ENCODE assay signal across 9 cellular contexts in genomic region chr17:29376667-29377268, GRCh38. TPM values are rescaled to one million over a fixed set of nuclear protein-coding genes. Genes with fewer than 3 reads are reported as not detected.
A peak's percentile ranks its signal among the peaks of the same experiment; 100 is the strongest.
DNase-seq lines count a peak whose midpoint lies in the region; ATAC-seq, FAIRE-seq and TF ChIP-seq lines count a peak whose summit lies in the region.
"Had no signal": no experiment of that assay in that cellular context is flagged by ENCODE, and none has a peak within 500 bp of the region (broad histone marks: within the 10 kb centered on the region; RNA-seq: fewer than 3 reads in every experiment).

No MANE protein-coding gene starts in this region.

- H3K4me3 ChIP-seq in BE2C (ENCODE audit: low read depth, low read length) (no peak overlapping the region), endothelial cell of umbilical vein (replicated peaks in 1 of 3; ENCODE audit: insufficient read depth in 1 of 3, low read depth in 1 of 3, low read length in 3 of 3) (no peak overlapping the region), ascending aorta (no peak overlapping the region)

- no peaks in the 10 kb centered on the region for H3K9me1 ChIP-seq in endothelial cell of umbilical vein (replicated peaks; ENCODE audit: control insufficient read depth, extremely low read depth, insufficient read depth, low read length)

- DNase-seq in BE2C, result peak; percentile 24
- peak; percentile 96 for DNase-seq in NCI-H82 treated with DMSO at 0.1 percent for 48 hours (lab: John Stamatoyannopoulos, UW; ENCODE audit: unreplicated experiment)
- no peak for DNase-seq in endothelial cell of umbilical vein (ENCODE audit: low read depth, low spot score)
- DNase-seq in mucosa of gallbladder (ENCODE audit: low spot score), result peak; percentile 50
- DNase-seq in stimulated activated naive B cell treated with anti-CD40 and anti-IgM and Interleukin-4, amounts not matched to agents 10 μg/mL and 1 μg/mL and 100 μg/mL, for 72 hours, result no peak
- DNase-seq in NAMALWA (ENCODE audit: low spot score), result no peak
- DNase-seq in naive thymus-derived CD8-positive, alpha-beta T cell, result no peak
- DNase-seq in ascending aorta (ENCODE audit: low spot score in 2 of 2), result no peak

- intact Hi-C loops in endothelial cell of umbilical vein (cut with micrococcal nuclease) (loop anchor here (10.0 kb wide), 1 partner anchor 718 kb away; no protein-coding TSS in a partner anchor), ascending aorta (cut with DNase I) (no loop called here)

- no peak overlapping the region for H3K4me3 Mint-ChIP-seq in stimulated activated naive B cell treated with anti-CD40 and anti-IgM and Interleukin-4, amounts not matched to agents 10 μg/mL and 1 μg/mL and 100 μg/mL, for 72 hours
- no peak overlapping the region for H3K4me3 Mint-ChIP-seq in naive thymus-derived CD8-positive, alpha-beta T cell
- H3K4me3 Mint-ChIP-seq: central memory CD8-positive, alpha-beta T cell had no signal

- H3K27me3 ChIP-seq in BE2C, result no peaks in the 10 kb centered on the region
- H3K27me3 ChIP-seq in endothelial cell of umbilical vein (ENCODE audit: control insufficient read depth in 2 of 2, insufficient read depth in 2 of 2, low read length in 2 of 2), result peaks cover 0 to 3% of the 10 kb centered on the region in 2 experiments
- no peaks in the 10 kb centered on the region for H3K27me3 ChIP-seq in ascending aorta

- no peak overlapping the region for H3K27ac Mint-ChIP-seq in stimulated activated naive B cell treated with anti-CD40 and anti-IgM and Interleukin-4, amounts not matched to agents 10 μg/mL and 1 μg/mL and 100 μg/mL, for 72 hours
- no peak overlapping the region for H3K27ac Mint-ChIP-seq in naive thymus-derived CD8-positive, alpha-beta T cell

- H2AFZ ChIP-seq in endothelial cell of umbilical vein (ENCODE audit: low read depth, low read length), result no peak overlapping the region

- BruUV-seq in endothelial cell of umbilical vein (replicated peaks; lab: Mats Ljungman, UMichigan), result no TSS peak

- ATAC-seq in stimulated activated naive B cell treated with anti-CD40 and anti-IgM and Interleukin-4, amounts not matched to agents 10 μg/mL and 1 μg/mL and 100 μg/mL, for 72 hours (replicated peaks), result no peak
- ATAC-seq in naive thymus-derived CD8-positive, alpha-beta T cell, result no peak

- H3K4me1 Mint-ChIP-seq in stimulated activated naive B cell treated with anti-CD40 and anti-IgM and Interleukin-4, amounts not matched to agents 10 μg/mL and 1 μg/mL and 100 μg/mL, for 72 hours, result no peaks in the 10 kb centered on the region
- peaks cover 0 to 3% (median 0%) of the 10 kb centered on the region in 4 donors for H3K4me1 Mint-ChIP-seq in naive thymus-derived CD8-positive, alpha-beta T cell
- H3K4me1 Mint-ChIP-seq: central memory CD8-positive, alpha-beta T cell had no signal

- no peaks in the 10 kb centered on the region for H3K36me3 Mint-ChIP-seq in stimulated activated naive B cell treated with anti-CD40 and anti-IgM and Interleukin-4, amounts not matched to agents 10 μg/mL and 1 μg/mL and 100 μg/mL, for 72 hours
- H3K36me3 Mint-ChIP-seq in naive thymus-derived CD8-positive, alpha-beta T cell, result no peaks in the 10 kb centered on the region

- H3K9ac ChIP-seq in endothelial cell of umbilical vein (replicated peaks; ENCODE audit: extremely low read depth, insufficient read depth, low read length), result no peak overlapping the region

- H3K79me2 ChIP-seq in endothelial cell of umbilical vein (ENCODE audit: control insufficient read depth, insufficient read depth, low read length), result no peaks in the 10 kb centered on the region

- H4K20me1 ChIP-seq in endothelial cell of umbilical vein (replicated peaks; ENCODE audit: control insufficient read depth, extremely low read depth, insufficient read depth, low read length), result no peaks in the 10 kb centered on the region

- TF ChIP-seq CTCF in BE2C (IDR thresholded peaks at IDR 0.05; ENCODE audit: low read depth, low read length), result no peak
- TF ChIP-seq CTCF in endothelial cell of umbilical vein (IDR thresholded peaks at IDR 0.05; ENCODE audit: extremely low read depth in 1 of 2, insufficient read depth in 1 of 2, low read depth in 1 of 2, low read length in 2 of 2), result no peak
- no peak for TF ChIP-seq CTCF in ascending aorta (IDR thresholded peaks at IDR 0.05)

- H3K4me2 ChIP-seq in endothelial cell of umbilical vein (ENCODE audit: insufficient read depth, low read length), result no peak overlapping the region

- no peaks in the 10 kb centered on the region for H3K9me3 Mint-ChIP-seq in stimulated activated naive B cell treated with anti-CD40 and anti-IgM and Interleukin-4, amounts not matched to agents 10 μg/mL and 1 μg/mL and 100 μg/mL, for 72 hours
- H3K9me3 Mint-ChIP-seq in naive thymus-derived CD8-positive, alpha-beta T cell, result no peaks in the 10 kb centered on the region
- H3K9me3 Mint-ChIP-seq: central memory CD8-positive, alpha-beta T cell had no signal

- H3K27ac ChIP-seq in endothelial cell of umbilical vein (ENCODE audit: insufficient read depth, low read depth, low read length) (no peak overlapping the region), ascending aorta (no peak overlapping the region)

- dilution Hi-C loops in endothelial cell of umbilical vein (cut with MboI; ENCODE audit: extremely low pct_ligation_motif_present, low sequenced_read_pairs), result no loop called here

- TF ChIP-seq POLR2A in endothelial cell of umbilical vein (IDR thresholded peaks at IDR 0.05; ENCODE audit: low read depth, low read length), result no peak

- no peaks in the 10 kb centered on the region for H3K4me1 ChIP-seq in BE2C
- peaks cover 6% of the 10 kb centered on the region for H3K4me1 ChIP-seq in endothelial cell of umbilical vein (ENCODE audit: control insufficient read depth, extremely low read depth, insufficient read depth, low read length)
- H3K4me1 ChIP-seq in ascending aorta, result no peaks in the 10 kb centered on the region

- peak; percentile 38 for FAIRE-seq in endothelial cell of umbilical vein (lab: Jason Lieb, UNC)

- H3K36me3 ChIP-seq in BE2C (no peaks in the 10 kb centered on the region), endothelial cell of umbilical vein (ENCODE audit: control insufficient read depth in 2 of 2, extremely low read depth in 1 of 2, insufficient read depth in 2 of 2, low read length in 2 of 2) (no peaks in the 10 kb centered on the region), ascending aorta (no peaks in the 10 kb centered on the region)

- POLR2A ChIA-PET in endothelial cell of umbilical vein (lab: Charles Lee), result no interaction called here
- POLR2A ChIA-PET in naive thymus-derived CD8-positive, alpha-beta T cell (lab: Charles Lee), result no interaction called here

- H3K9me3 ChIP-seq in BE2C (no peaks in the 10 kb centered on the region), endothelial cell of umbilical vein (replicated peaks; ENCODE audit: control insufficient read depth, insufficient read depth, low read length) (no peaks in the 10 kb centered on the region), ascending aorta (no peaks in the 10 kb centered on the region)

- CTCF ChIA-PET in endothelial cell of umbilical vein (lab: Charles Lee), result interaction anchor here (0.7 to 1.9 kb wide), 5 partner anchors 12 to 196 kb away, joined by 3 to 6 read pairs (median 3); no protein-coding TSS in a partner anchor

- H3K27me3 Mint-ChIP-seq in stimulated activated naive B cell treated with anti-CD40 and anti-IgM and Interleukin-4, amounts not matched to agents 10 μg/mL and 1 μg/mL and 100 μg/mL, for 72 hours, result peaks cover 5 to 7% of the 10 kb centered on the region in 2 donors
- H3K27me3 Mint-ChIP-seq in naive thymus-derived CD8-positive, alpha-beta T cell, result peaks cover 0 to 4% (median 0%) of the 10 kb centered on the region in 5 donors

TF ChIP-seq in endothelial cell of umbilical vein, 7 proteins besides CTCF, POLR2A, EP300 and RAD21:
- no peak for TF ChIP-seq EZH2 (IDR thresholded peaks at IDR 0.05; ENCODE audit: borderline replicate concordance, low read depth, low read length, severe bottlenecking)
- TF ChIP-seq MYC (IDR thresholded peaks at IDR 0.05; ENCODE audit: low read depth, low read length), result no peak
- TF ChIP-seq JUN (IDR thresholded peaks at IDR 0.05; ENCODE audit: borderline replicate concordance, insufficient read depth, insufficient read length, low read depth), result no peak
- TF ChIP-seq GATA2 (IDR thresholded peaks at IDR 0.05; ENCODE audit: insufficient read depth, insufficient read length, low read depth, low read length), result no peak
- no peak for TF ChIP-seq MAX (IDR thresholded peaks at IDR 0.05; ENCODE audit: insufficient read depth, insufficient read length)
- TF ChIP-seq POLR2AphosphoS5 (IDR thresholded peaks at IDR 0.05; ENCODE audit: insufficient read depth, low read depth, low read length), result no peak
- TF ChIP-seq FOS (IDR thresholded peaks at IDR 0.05; ENCODE audit: borderline replicate concordance, insufficient read depth, low read length), result peak; percentile 12

RNA-seq across cellular contexts. Expression of gene TAOK1, which starts 13.4 kb away (rescaled TPM):
- polyA plus RNA-seq in BE2C (2012; ENCODE audit: insufficient read depth, insufficient read length, low read depth), result 7.6 TPM
- total RNA-seq in endothelial cell of umbilical vein (64.3 and 82.2 TPM in 2 replicates), mucosa of gallbladder (62.5 TPM), ascending aorta (20.8 TPM)
- 8.4 and 11.0 TPM in 2 replicates for polyA plus RNA-seq in endothelial cell of umbilical vein
- polyA plus RNA-seq in endothelial cell of umbilical vein (2011; cell fraction: cytosol; rRNA removed), result 10.3 and 10.6 TPM in 2 replicates
- 24.7 and 31.0 TPM in 2 replicates for polyA plus RNA-seq in endothelial cell of umbilical vein (2011; cell fraction: nucleus; rRNA removed)
- 24.9 and 30.5 TPM in 2 replicates for polyA plus RNA-seq in endothelial cell of umbilical vein (2012)
- polyA minus RNA-seq in endothelial cell of umbilical vein, result 57.2 and 85.8 TPM in 2 replicates
- polyA minus RNA-seq in endothelial cell of umbilical vein (2011; cell fraction: cytosol; rRNA and poly(A)+ RNA removed), result 33.6 TPM
- 48.5 and 72.7 TPM in 2 replicates for polyA minus RNA-seq in endothelial cell of umbilical vein (2011; cell fraction: nucleus; rRNA and poly(A)+ RNA removed)
- 10 to 100 TPM; 62.2 to 63.8 TPM for total RNA-seq in naive thymus-derived CD8-positive, alpha-beta T cell
- 1 to 10 TPM; 2.4 to 3.5 (median 3.1) TPM for polyA plus RNA-seq in naive thymus-derived CD8-positive, alpha-beta T cell

Comparison
In these comparisons a context has a peak if more than half of its experiments do, and no peak if none do; other contexts are left out.
1. DNase-seq: peak in BE2C (single experiment), NCI-H82 treated with DMSO at 0.1 percent for 48 hours (single experiment) and mucosa of gallbladder (single experiment); none in endothelial cell of umbilical vein (single experiment), stimulated activated naive B cell treated with anti-CD40 and anti-IgM and Interleukin-4, amounts not matched to agents 10 μg/mL and 1 μg/mL and 100 μg/mL, for 72 hours (single experiment), NAMALWA (single experiment), naive thymus-derived CD8-positive, alpha-beta T cell (0 of 10) and ascending aorta (0 of 2).